In the genomic region with DNA sequence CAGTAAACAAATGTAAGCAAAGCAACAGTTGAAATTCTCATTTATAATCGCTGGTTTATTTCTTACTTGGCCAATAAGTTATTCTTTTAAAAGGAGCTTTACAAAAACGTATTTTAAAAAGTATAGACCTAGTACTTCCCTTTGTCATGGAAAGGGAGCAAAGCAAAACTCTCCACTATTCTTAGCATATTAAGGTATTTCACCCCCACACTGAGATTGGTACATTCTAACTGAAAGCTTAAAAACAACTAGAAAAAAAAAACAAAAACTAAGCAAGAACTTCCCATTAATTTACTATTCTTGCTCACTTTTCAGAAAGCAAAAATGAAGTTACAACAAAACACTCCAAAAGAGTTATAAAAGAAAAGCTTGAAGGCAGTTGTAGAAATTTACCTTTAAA, we compare ENCODE assay signal across 7 cellular contexts. TPM values are rescaled to one million over a fixed set of nuclear protein-coding genes. Genes with fewer than 3 reads are reported as not detected.
DNase-seq lines count a peak whose midpoint lies in the region; ATAC-seq and TF ChIP-seq lines count a peak whose summit lies in the region.

No MANE protein-coding gene starts in this region.

- H3K27me3 ChIP-seq in hepatocyte, result no peaks in the 10 kb centered on the region

- no peaks in the 10 kb centered on the region for H3K9me2 ChIP-seq in hepatocyte (replicated peaks; ENCODE audit: insufficient read depth)

- TF ChIP-seq CTCF in HFFc6 (IDR thresholded peaks at IDR 0.05), result no peak
- TF ChIP-seq CTCF in hepatocyte (IDR thresholded peaks at IDR 0.05; ENCODE audit: poor library complexity), result no peak

- 31% methylated on average over 2 of the region's 2 CpGs for WGBS in hepatocyte (ENCODE audit: low lambda C conversion rate, missing lambda C conversion rate)

- H3K79me2 ChIP-seq in hepatocyte, result peaks cover 56% of the 10 kb centered on the region

- ATAC-seq in stimulated activated memory B cell treated with anti-CD40 and anti-IgM and Interleukin-4, amounts not matched to agents 10 μg/mL and 1 μg/mL and 100 μg/mL, for 72 hours, result no peak
- ATAC-seq in GM19452 (IDR thresholded peaks at IDR 0.05; ENCODE audit: unreplicated experiment), result no peak

- POLR2A ChIA-PET in activated CD4-positive, alpha-beta memory T cell treated with anti-CD3 and anti-CD28 coated beads for 36 hours (lab: Charles Lee), result interaction anchor here (2.0 kb wide), 1 partner anchor 227 kb away, joined by 7 read pairs; a partner anchor contains a TSS

- peak overlapping the region; percentile 97 for H3K4me3 Mint-ChIP-seq in HFFc6
- peak overlapping the region; percentile 87 for H3K4me3 Mint-ChIP-seq in activated CD4-positive, alpha-beta memory T cell treated with anti-CD3 and anti-CD28 coated beads for 36 hours
- H3K4me3 Mint-ChIP-seq in stimulated activated memory B cell treated with anti-CD40 and anti-IgM and Interleukin-4, amounts not matched to agents 10 μg/mL and 1 μg/mL and 100 μg/mL, for 72 hours, result peak overlapping the region; percentile 98

- peak overlapping the region; percentile 93 for H3K27ac ChIP-seq in hepatocyte

- H2AFZ ChIP-seq in hepatocyte, result peak overlapping the region; percentile 67

- no peaks in the 10 kb centered on the region for H3K9me3 ChIP-seq in hepatocyte (ENCODE audit: low read depth)

- peaks cover 21% of the 10 kb centered on the region for H3K4me1 ChIP-seq in hepatocyte (ENCODE audit: insufficient read depth)

- peaks cover 40% of the 10 kb centered on the region for H3K4me1 Mint-ChIP-seq in HFFc6 (ENCODE audit: low read depth)
- H3K4me1 Mint-ChIP-seq in activated CD4-positive, alpha-beta memory T cell treated with anti-CD3 and anti-CD28 coated beads for 36 hours (ENCODE audit: low read depth), result peaks cover 37% of the 10 kb centered on the region
- peaks cover 55% of the 10 kb centered on the region for H3K4me1 Mint-ChIP-seq in stimulated activated memory B cell treated with anti-CD40 and anti-IgM and Interleukin-4, amounts not matched to agents 10 μg/mL and 1 μg/mL and 100 μg/mL, for 72 hours

- intact Hi-C loops in activated CD4-positive, alpha-beta memory T cell treated with anti-CD3 and anti-CD28 coated beads for 36 hours (cut with micrococcal nuclease), result loop anchor here (5.0 kb wide), 1 partner anchor 117 kb away; no protein-coding TSS in a partner anchor

- no peaks in the 10 kb centered on the region for H3K9me3 Mint-ChIP-seq in HFFc6
- no peaks in the 10 kb centered on the region for H3K9me3 Mint-ChIP-seq in activated CD4-positive, alpha-beta memory T cell treated with anti-CD3 and anti-CD28 coated beads for 36 hours
- no peaks in the 10 kb centered on the region for H3K9me3 Mint-ChIP-seq in stimulated activated memory B cell treated with anti-CD40 and anti-IgM and Interleukin-4, amounts not matched to agents 10 μg/mL and 1 μg/mL and 100 μg/mL, for 72 hours

- H3K4me2 ChIP-seq in hepatocyte, result peak overlapping the region; percentile 82

- H3K27ac Mint-ChIP-seq in HFFc6, result peak overlapping the region; percentile 98
- no peak overlapping the region for H3K27ac Mint-ChIP-seq in activated CD4-positive, alpha-beta memory T cell treated with anti-CD3 and anti-CD28 coated beads for 36 hours
- H3K27ac Mint-ChIP-seq in stimulated activated memory B cell treated with anti-CD40 and anti-IgM and Interleukin-4, amounts not matched to agents 10 μg/mL and 1 μg/mL and 100 μg/mL, for 72 hours, result peak overlapping the region; percentile 94

- H3K36me3 ChIP-seq in hepatocyte (replicated peaks; ENCODE audit: insufficient read depth, low read depth), result no peaks in the 10 kb centered on the region

- peak overlapping the region; percentile 71 for H3K4me3 ChIP-seq in hepatocyte

- DNase-seq in HFFc6 (no peak), hepatocyte (ENCODE audit: low spot score) (no peak), NCI-H2107 treated with DMSO at 0.1 percent for 48 hours (lab: John Stamatoyannopoulos, UW; ENCODE audit: unreplicated experiment) (no peak), epidermal melanocyte (ENCODE audit: insufficient read length, low spot score) (no peak)
- no peak for DNase-seq in activated CD4-positive, alpha-beta memory T cell treated with anti-CD3 and anti-CD28 coated beads for 36 hours

- H3K36me3 Mint-ChIP-seq in HFFc6 (ENCODE audit: low read depth), result peaks cover 13% of the 10 kb centered on the region
- peaks cover 18% of the 10 kb centered on the region for H3K36me3 Mint-ChIP-seq in activated CD4-positive, alpha-beta memory T cell treated with anti-CD3 and anti-CD28 coated beads for 36 hours
- peaks cover 10% of the 10 kb centered on the region for H3K36me3 Mint-ChIP-seq in stimulated activated memory B cell treated with anti-CD40 and anti-IgM and Interleukin-4, amounts not matched to agents 10 μg/mL and 1 μg/mL and 100 μg/mL, for 72 hours

- CTCF ChIA-PET in activated CD4-positive, alpha-beta memory T cell treated with anti-CD3 and anti-CD28 coated beads for 36 hours (lab: Charles Lee), result interaction anchor here (0.8 to 1.1 kb wide), 2 partner anchors 22 to 40 kb away, joined by 3 to 4 read pairs; no protein-coding TSS in a partner anchor

- H4K20me1 ChIP-seq in hepatocyte (ENCODE audit: insufficient read depth, poor library complexity, severe bottlenecking), result no peaks in the 10 kb centered on the region

- H3K27me3 Mint-ChIP-seq in HFFc6 (ENCODE audit: insufficient read depth), result peaks cover 3% of the 10 kb centered on the region; the same call in 1 of the 2 replicates
- H3K27me3 Mint-ChIP-seq in activated CD4-positive, alpha-beta memory T cell treated with anti-CD3 and anti-CD28 coated beads for 36 hours, result no peaks in the 10 kb centered on the region
- no peaks in the 10 kb centered on the region for H3K27me3 Mint-ChIP-seq in stimulated activated memory B cell treated with anti-CD40 and anti-IgM and Interleukin-4, amounts not matched to agents 10 μg/mL and 1 μg/mL and 100 μg/mL, for 72 hours

RNA-seq across cellular contexts. Expression of a gene that starts 1.4 kb away (rescaled TPM):
- total RNA-seq in HFFc6 (2021; fragmentation: NEBNext Ultra II Directional; extraction: Animal tissue kit (Norgen Biotek cat#: 25700)), result 10 to 100 TPM; 61.8 to 75.9 (median 71.5) TPM
- 10 to 100 TPM; 58.1 to 59.5 TPM for total RNA-seq in activated CD4-positive, alpha-beta memory T cell treated with anti-CD3 and anti-CD28 coated beads for 36 hours
- total RNA-seq in hepatocyte, result 33.7 and 40.7 TPM in 2 replicates
- polyA plus RNA-seq in hepatocyte, result 60.2 and 62.5 TPM in 2 replicates

RNA-seq across cellular contexts. Expression of a gene that starts 1.5 kb away (rescaled TPM):
- total RNA-seq in HFFc6 (2021; fragmentation: NEBNext Ultra II Directional; extraction: Animal tissue kit (Norgen Biotek cat#: 25700)), result 10 to 100 TPM; 29.2 to 37.3 (median 35.0) TPM
- total RNA-seq in activated CD4-positive, alpha-beta memory T cell treated with anti-CD3 and anti-CD28 coated beads for 36 hours, result 10 to 100 TPM; 15.5 to 17.8 TPM
- 52.9 and 56.8 TPM in 2 replicates for total RNA-seq in hepatocyte
- 30.5 and 30.8 TPM in 2 replicates for polyA plus RNA-seq in hepatocyte
